Comparison of ENCODE assay signal across 8 cellular contexts in genomic region chr11:18527512-18527911, GRCh38. TPM values are rescaled to one million over a fixed set of nuclear protein-coding genes. Genes with fewer than 3 reads are reported as not detected.
DNase-seq lines count a peak whose midpoint lies in the region; ATAC-seq and TF ChIP-seq lines count a peak whose summit lies in the region.

No MANE protein-coding gene starts in this region.

- intact Hi-C loops in left ventricle myocardium inferior (cut with micrococcal nuclease): no loop called here
- intact Hi-C loops in Right ventricle myocardium inferior (cut with DNase I): loop anchor here (2.0 to 5.0 kb wide), 4 partner anchors 107 to 205 kb away; partner anchors contain the start of genes GTF2H1, HPS5, LDHA and SPTY2D1

- H3K27ac ChIP-seq in left ventricle myocardium inferior (replicated peaks) (peak overlapping the region; percentile 95), epithelial cell of prostate (peak overlapping the region; percentile 96)

- H3K27me3 Mint-ChIP-seq in neural crest cell (ENCODE audit: low read depth): no peaks in the 10 kb centered on the region

- H3K27ac Mint-ChIP-seq in neural crest cell (ENCODE audit: unreplicated experiment): peak overlapping the region; percentile 99

- peaks cover 27% of the 10 kb centered on the region for H3K4me1 Mint-ChIP-seq in neural crest cell

- H3K4me3 Mint-ChIP-seq in neural crest cell: peak overlapping the region; percentile 99

- H3K4me3 ChIP-seq in left ventricle myocardium inferior: peak overlapping the region; percentile 98

- no peaks in the 10 kb centered on the region for H3K9me3 ChIP-seq in left ventricle myocardium inferior (replicated peaks)

- no peaks in the 10 kb centered on the region for H3K9me3 Mint-ChIP-seq in neural crest cell

- DNase-seq in left ventricle myocardium inferior (no peak), Right ventricle myocardium inferior (ENCODE audit: missing footprints) (no peak), SK-MEL-5 (ENCODE audit: low read depth, low spot score) (peak; percentile 15), epithelial cell of prostate (ENCODE audit: low read depth, low spot score) (peak; percentile 29), neural crest cell (ENCODE audit: low read depth, low spot score) (no peak), cortex of kidney (lab: John Stamatoyannopoulos, UW) (no peak)
- no peak for DNase-seq in activated CD4-positive, alpha-beta T cell treated with anti-CD3 and anti-CD28 coated beads, Interleukin-2, amount 50 U/mL, for 48 hours

- H3K4me1 ChIP-seq in left ventricle myocardium inferior: peaks cover 47% of the 10 kb centered on the region

- in situ Hi-C loops in SK-MEL-5 (cut with HindIII; ENCODE audit: low pct_unique_long_range_greater_than_20kb, low sequenced_read_pairs): no loop called here

- no peaks in the 10 kb centered on the region for H3K36me3 Mint-ChIP-seq in neural crest cell (ENCODE audit: low read depth)

- TF ChIP-seq CTCF in left ventricle myocardium inferior (IDR thresholded peaks at IDR 0.05; ENCODE audit: borderline replicate concordance) (no peak), neural crest cell (conservative IDR thresholded peaks at IDR 0.05) (no peak)

- ATAC-seq in Right ventricle myocardium inferior: no peak
- ATAC-seq in HG02588 (IDR thresholded peaks at IDR 0.05; ENCODE audit: unreplicated experiment): no peak

- H3K36me3 ChIP-seq in left ventricle myocardium inferior: peaks cover 18% of the 10 kb centered on the region

- H3K27me3 ChIP-seq in left ventricle myocardium inferior (ENCODE audit: low read depth): no peaks in the 10 kb centered on the region

RNA-seq across cellular contexts. Expression of gene TSG101, which starts 0.8 kb away (rescaled TPM):
- total RNA-seq in left ventricle myocardium inferior (70.9 TPM), Right ventricle myocardium inferior (62.6 TPM), neural crest cell (45.8 and 55.2 TPM in 2 replicates)
- 139 and 161 TPM in 2 replicates for total RNA-seq in SK-MEL-5 (2014; rRNA removed; shearing (Covaris generic))
- polyA plus RNA-seq in SK-MEL-5 (2015; cell fraction: cytosol; rRNA removed): 148 and 149 TPM in 2 replicates
- 45.3 and 45.6 TPM in 2 replicates for polyA plus RNA-seq in SK-MEL-5 (2015; cell fraction: nucleus; rRNA removed)

Comparison
In these comparisons a context has a peak if more than half of its experiments do, and no peak if none do; other contexts are left out.
1. DNase-seq: peak in SK-MEL-5 (single experiment) and epithelial cell of prostate (single experiment); none in left ventricle myocardium inferior (single experiment), Right ventricle myocardium inferior (single experiment), neural crest cell (single experiment), cortex of kidney (single experiment) and activated CD4-positive, alpha-beta T cell treated with anti-CD3 and anti-CD28 coated beads, Interleukin-2, amount 50 U/mL, for 48 hours (0 of 2).